Comparison of ENCODE assay signal across 25 cellular contexts in genomic region chr7:142997590-142997989, GRCh38. TPM values are rescaled to one million over a fixed set of nuclear protein-coding genes. Genes with fewer than 3 reads are reported as not detected.
"Had no signal": no experiment of that assay in that cellular context is flagged by ENCODE, and none has a peak within 500 bp of the region (broad histone marks: within the 10 kb centered on the region; RNA-seq: fewer than 3 reads in every experiment).

No MANE protein-coding gene starts in this region.

- H3K9me3 Mint-ChIP-seq: T-cell had no signal

- H3K9me3 ChIP-seq: SK-N-SH had no signal

- H3K36me3 Mint-ChIP-seq: T-cell had no signal

- H3K27ac Mint-ChIP-seq: T-cell had no signal

- H3K4me1 Mint-ChIP-seq: T-cell had no signal

- DNase-seq: IMR-90, Kasumi-1, MV-4-11, NCI-H1048, NCI-H1105, NCI-H1417, NCI-H146, NCI-H1694 treated with DMSO at 0.1 percent for 48 hours, NCI-H1930, NCI-H2081, NCI-H2107, NCI-H2227 treated with DMSO at 0.1 percent for 48 hours, NCI-H524, NCI-H69, NCI-H774, PC-3, SHP77, SK-N-SH, SW 1271, T-cell had no signal

- H3K4me3 Mint-ChIP-seq: T-cell had no signal

RNA-seq across cellular contexts. Expression of gene OR9A2, which starts 29.3 kb away (rescaled TPM):
- total RNA-seq: HepG2, HT1080, IMR-90, M059J, NCI-H460, PC-3, SK-MEL-5, T-cell had no signal

RNA-seq across cellular contexts. Expression of gene KEL, which starts 35.4 kb away (rescaled TPM):
- total RNA-seq: HepG2, HT1080, IMR-90, M059J, SK-MEL-5 had no signal

RNA-seq across cellular contexts. Expression of gene OR6V1, which starts 54.6 kb away (rescaled TPM):
- total RNA-seq: HepG2, HT1080, IMR-90, M059J, NCI-H460, PC-3, SK-MEL-5, T-cell had no signal

RNA-seq across cellular contexts. Expression of gene LLCFC1, which starts 58.3 kb away (rescaled TPM):
- total RNA-seq: HepG2, HT1080, IMR-90, M059J, NCI-H460, PC-3, SK-MEL-5, T-cell had no signal
